Comparison of ENCODE assay signal across 9 cellular contexts in the genomic region with DNA sequence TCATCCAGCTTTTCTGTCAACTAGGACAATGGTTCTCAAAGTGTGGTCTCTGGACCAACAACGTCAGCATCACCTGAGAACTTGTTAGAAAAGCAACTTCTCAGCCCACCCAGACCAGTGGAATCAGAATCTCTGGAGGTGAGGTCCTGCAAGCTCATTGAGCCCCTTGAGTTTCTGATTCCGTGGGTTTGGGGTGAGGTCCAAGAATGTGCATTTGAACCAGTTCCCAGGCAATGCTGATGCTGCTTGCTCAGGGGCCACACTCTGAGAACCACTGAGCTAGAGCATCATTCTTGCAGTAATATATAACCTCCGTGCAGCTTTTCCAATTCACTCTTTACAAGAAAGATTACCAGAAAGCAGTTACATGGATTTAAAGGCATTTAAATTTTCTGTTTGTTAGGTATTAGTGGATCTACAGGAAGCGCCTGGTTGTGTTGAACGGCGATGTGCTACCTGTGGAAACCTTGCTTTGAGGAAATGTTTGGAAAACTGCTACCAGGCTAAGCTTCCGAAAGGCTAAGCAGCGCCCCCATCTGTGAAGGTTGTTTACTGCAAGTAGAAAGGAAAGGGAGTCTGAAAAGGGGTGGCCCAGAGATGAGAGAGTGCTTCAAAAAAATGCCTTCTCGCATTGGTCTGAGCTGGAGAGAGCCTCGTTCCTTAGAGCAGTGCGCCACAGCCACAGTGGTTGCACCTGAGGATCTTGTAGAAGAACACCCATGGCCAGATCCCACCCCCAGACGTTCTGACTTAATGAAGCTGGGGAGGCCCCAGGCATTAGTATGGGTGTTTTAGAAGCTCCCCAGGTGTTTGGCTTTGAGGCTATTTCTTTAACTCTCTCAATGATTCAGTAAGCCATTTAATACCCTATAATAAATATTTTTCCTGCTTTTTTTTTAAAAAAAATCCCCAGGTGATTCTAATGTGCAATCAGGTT. TPM values are rescaled to one million over a fixed set of nuclear protein-coding genes. Genes with fewer than 3 reads are reported as not detected.
DNase-seq lines count a peak whose midpoint lies in the region; ATAC-seq, FAIRE-seq and TF ChIP-seq lines count a peak whose summit lies in the region.
"Had no signal": no experiment of that assay in that cellular context is flagged by ENCODE, and none has a peak within 500 bp of the region (broad histone marks: within the 10 kb centered on the region; RNA-seq: fewer than 3 reads in every experiment).

No MANE protein-coding gene starts in this region.

- TF ChIP-seq POLR2A in H54 (IDR thresholded peaks at IDR 0.05; ENCODE audit: low read depth, low read length) = no peak
- no peak for TF ChIP-seq POLR2A in Peyer's patch (IDR thresholded peaks at IDR 0.05)
- no peak for TF ChIP-seq POLR2A in body of pancreas (IDR thresholded peaks at IDR 0.05)
- no peak for TF ChIP-seq POLR2A in suprapubic skin (IDR thresholded peaks at IDR 0.05)

- H3K27me3 ChIP-seq in Peyer's patch (no peaks in the 10 kb centered on the region), body of pancreas (no peaks in the 10 kb centered on the region), kidney epithelial cell (ENCODE audit: control insufficient read depth, insufficient read depth, low read length) (no peaks in the 10 kb centered on the region), suprapubic skin (no peaks in the 10 kb centered on the region)

- WGBS in body of pancreas, 2 donors = 45 to 49% methylated on average over 12 of the region's 12 CpGs
- 69% methylated on average over 12 of the region's 12 CpGs for WGBS in suprapubic skin

- H3K4me3 ChIP-seq in Peyer's patch = no peak overlapping the region
- no peak overlapping the region for H3K4me3 ChIP-seq in body of pancreas
- no peak overlapping the region for H3K4me3 ChIP-seq in kidney epithelial cell (ENCODE audit: low read depth, low read length)
- H3K4me3 ChIP-seq in suprapubic skin = no peak overlapping the region

- H3K27ac ChIP-seq in Peyer's patch (no peak overlapping the region), body of pancreas (no peak overlapping the region), suprapubic skin (no peak overlapping the region)

- peak; percentile 72 for ATAC-seq in body of pancreas
- ATAC-seq in GM19455 (IDR thresholded peaks at IDR 0.05; ENCODE audit: unreplicated experiment) = no peak
- ATAC-seq in HG03196 (IDR thresholded peaks at IDR 0.05; ENCODE audit: unreplicated experiment) = no peak

- DNase-seq in COLO829 (ENCODE audit: low spot score) (peak; percentile 69), H54 (ENCODE audit: insufficient read length, low spot score) (peak; percentile 24), Peyer's patch (peak in 2 of 3 donors; percentile 20 to 66), body of pancreas (peak; percentile 51 to 77 (median 70)), kidney epithelial cell (ENCODE audit: low read depth) (no peak), suprapubic skin (ENCODE audit: low spot score in 2 of 2) (no peak)

- H3K9me3 ChIP-seq in Peyer's patch (no peaks in the 10 kb centered on the region), body of pancreas (no peaks in the 10 kb centered on the region), suprapubic skin (no peaks in the 10 kb centered on the region)

- TF ChIP-seq EP300 in suprapubic skin (IDR thresholded peaks at IDR 0.05) = no peak

- intact Hi-C loops in body of pancreas (cut with DNase I) = loop anchor here (10.0 kb wide), 1 partner anchor 267 kb away; no protein-coding TSS in a partner anchor

- H3K36me3 ChIP-seq in Peyer's patch (peaks cover 0 to 14% (median 0%) of the 10 kb centered on the region in 3 donors), body of pancreas (replicated peaks in 1 of 2; ENCODE audit: insufficient read depth in 1 of 2, low read depth in 2 of 2) (peaks cover 6 to 9% of the 10 kb centered on the region in 2 donors), kidney epithelial cell (ENCODE audit: control insufficient read depth, insufficient read depth, low read length) (no peaks in the 10 kb centered on the region), suprapubic skin (peaks cover 18% of the 10 kb centered on the region)

- TF ChIP-seq CTCF in Peyer's patch (IDR thresholded peaks at IDR 0.05) = peak in 4 of 6 experiments; percentile 59 to 68 (median 66)
- TF ChIP-seq CTCF in body of pancreas (IDR thresholded peaks at IDR 0.05) = peak; percentile 40 to 82 (median 65)
- TF ChIP-seq CTCF in kidney epithelial cell (IDR thresholded peaks at IDR 0.05; ENCODE audit: insufficient read depth, low read length, poor library complexity, severe bottlenecking) = peak; percentile 76
- peak; percentile 24 to 51 for TF ChIP-seq CTCF in suprapubic skin (IDR thresholded peaks at IDR 0.05)

- H3K4me1 ChIP-seq in Peyer's patch = no peaks in the 10 kb centered on the region
- peaks cover 19% of the 10 kb centered on the region for H3K4me1 ChIP-seq in body of pancreas
- peaks cover 10% of the 10 kb centered on the region for H3K4me1 ChIP-seq in suprapubic skin

- no peak for FAIRE-seq in H54 (lab: Jason Lieb, UNC)

RNA-seq across cellular contexts. Expression of gene RLBP1, which starts 50.0 kb away (rescaled TPM):
- total RNA-seq in Peyer's patch (not detected), body of pancreas (not detected), kidney epithelial cell (not detected in 2 replicates), suprapubic skin (not detected)
- total RNA-seq: T-helper 2 cell treated with Interferon-gamma antibody and Interleukin-4, amounts not matched to agents 100 ng/mL and 5 ng/mL, for 36 hours had no signal

Comparison
In these comparisons a context has a peak if more than half of its experiments do, and no peak if none do; other contexts are left out.
1. DNase-seq: peak in COLO829 (single experiment), H54 (single experiment), Peyer's patch (2 of 3) and body of pancreas (4 of 4); none in kidney epithelial cell (single experiment) and suprapubic skin (0 of 2).
2. Peak in every context shown above with its lines, with median percentiles within 50 percentile points of each other: CTCF ChIP-seq.